Comparison of ENCODE assay signal across 20 cellular contexts in the genomic region with DNA sequence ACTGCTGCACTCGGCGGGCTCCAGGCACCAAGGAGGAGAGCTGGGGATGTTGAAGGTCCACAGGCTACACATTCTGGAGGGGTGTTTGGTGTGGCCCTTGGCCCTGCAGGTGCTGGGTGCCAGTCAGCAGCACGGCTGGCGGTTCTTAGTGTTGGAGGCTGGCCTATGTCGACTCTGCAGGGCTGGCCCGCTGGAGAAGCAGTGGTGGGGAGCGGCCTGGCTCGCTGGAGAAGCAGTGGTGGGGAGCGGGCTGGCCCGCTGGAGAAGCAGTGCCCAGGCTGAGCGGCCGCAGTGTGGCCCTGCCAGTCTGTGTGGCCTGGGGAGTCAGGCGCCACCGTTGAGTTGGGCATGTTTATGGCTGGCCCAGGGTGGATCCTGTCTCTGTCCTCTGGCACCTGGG. TPM values are rescaled to one million over a fixed set of nuclear protein-coding genes. Genes with fewer than 3 reads are reported as not detected.
DNase-seq lines count a peak whose midpoint lies in the region; FAIRE-seq and TF ChIP-seq lines count a peak whose summit lies in the region.
"Had no signal": no experiment of that assay in that cellular context is flagged by ENCODE, and none has a peak within 500 bp of the region (broad histone marks: within the 10 kb centered on the region; RNA-seq: fewer than 3 reads in every experiment).

No MANE protein-coding gene starts in this region.

- H3K4me1 ChIP-seq in cardiac muscle cell (ENCODE audit: low read depth): peaks cover 22% of the 10 kb centered on the region
- H3K4me1 ChIP-seq in SJCRH30: peaks cover 21% of the 10 kb centered on the region

- intact Hi-C loops in cardiac septum (cut with DNase I): loop anchor here (5.0 kb wide), 2 partner anchors 75 to 80 kb away; partner anchors contain the start of gene TMEM121

- no peak for FAIRE-seq in D721Med (lab: Jason Lieb, UNC)

- H3K36me3 Mint-ChIP-seq in nephron progenitor cell (ENCODE audit: low read depth): peaks cover 15% of the 10 kb centered on the region
- peaks cover 7% of the 10 kb centered on the region for H3K36me3 Mint-ChIP-seq in activated naive CD4-positive, alpha-beta T cell treated with anti-CD3 and anti-CD28 coated beads, Interleukin-2, amount 10 ng/mL, durations not matched to agents 7 days and 5 days

- peaks cover 10% of the 10 kb centered on the region for H3K4me1 Mint-ChIP-seq in nephron progenitor cell
- no peaks in the 10 kb centered on the region for H3K4me1 Mint-ChIP-seq in activated naive CD4-positive, alpha-beta T cell treated with anti-CD3 and anti-CD28 coated beads, Interleukin-2, amount 10 ng/mL, durations not matched to agents 7 days and 5 days

- H3K36me3 ChIP-seq in cardiac muscle cell (no peaks in the 10 kb centered on the region), SJCRH30 (peaks cover 34% of the 10 kb centered on the region)

- H3K27me3 ChIP-seq in cardiac muscle cell (no peaks in the 10 kb centered on the region), SJCRH30 (no peaks in the 10 kb centered on the region)

- H3K4me3 Mint-ChIP-seq in nephron progenitor cell: no peak overlapping the region
- H3K4me3 Mint-ChIP-seq in activated naive CD4-positive, alpha-beta T cell treated with anti-CD3 and anti-CD28 coated beads, Interleukin-2, amount 10 ng/mL, durations not matched to agents 7 days and 5 days: no peak overlapping the region

- H3K9me3 Mint-ChIP-seq in nephron progenitor cell: no peaks in the 10 kb centered on the region
- H3K9me3 Mint-ChIP-seq in activated naive CD4-positive, alpha-beta T cell treated with anti-CD3 and anti-CD28 coated beads, Interleukin-2, amount 10 ng/mL, durations not matched to agents 7 days and 5 days: no peaks in the 10 kb centered on the region

- CTCF ChIA-PET in activated naive CD4-positive, alpha-beta T cell treated with anti-CD3 and anti-CD28 coated beads, Interleukin-2, amount 10 ng/mL, durations not matched to agents 7 days and 5 days (lab: Charles Lee): interaction anchor here (1.5 to 1.9 kb wide), 2 partner anchors 35 to 76 kb away, joined by 3 to 6 read pairs; no protein-coding TSS in a partner anchor

- no peaks in the 10 kb centered on the region for H3K27me3 Mint-ChIP-seq in nephron progenitor cell (ENCODE audit: low read depth, poor library complexity)
- no peaks in the 10 kb centered on the region for H3K27me3 Mint-ChIP-seq in activated naive CD4-positive, alpha-beta T cell treated with anti-CD3 and anti-CD28 coated beads, Interleukin-2, amount 10 ng/mL, durations not matched to agents 7 days and 5 days

- H3K9me3 ChIP-seq in cardiac muscle cell (ENCODE audit: low read depth) (no peaks in the 10 kb centered on the region), SJCRH30 (replicated peaks) (no peaks in the 10 kb centered on the region)

- DNase-seq in cardiac muscle cell (ENCODE audit: low read depth in 1 of 2, low spot score in 1 of 2): no peak
- no peak for DNase-seq in cardiac septum (ENCODE audit: low spot score)
- no peak for DNase-seq in SJCRH30
- DNase-seq in nephron progenitor cell: no peak
- DNase-seq in D721Med (ENCODE audit: insufficient read length, low spot score): no peak
- DNase-seq in activated naive CD4-positive, alpha-beta T cell treated with anti-CD3 and anti-CD28 coated beads, Interleukin-2, amount 10 ng/mL, durations not matched to agents 7 days and 5 days: no peak
- DNase-seq in retina: no peak
- DNase-seq: 8988T, EL, GF-D8, H7, NCI-H1105, NCI-H2029, NCI-H2227 treated with DMSO at 0.1 percent for 48 hours, NCI-H510A, PC-9, RPMI8226, SIG-M5 had no signal

- no peak for TF ChIP-seq CTCF in cardiac muscle cell (IDR thresholded peaks at IDR 0.05; ENCODE audit: low read depth, low read length)
- TF ChIP-seq CTCF in nephron progenitor cell (IDR thresholded peaks at IDR 0.05): no peak
- TF ChIP-seq CTCF in D721Med (IDR thresholded peaks at IDR 0.05; ENCODE audit: insufficient read depth, missing control alignments): no peak

- H3K27ac ChIP-seq in cardiac muscle cell: peak overlapping the region; percentile 87
- H3K27ac ChIP-seq in SJCRH30: peak overlapping the region; percentile 1; the same call in 1 of the 2 replicates
- H3K27ac ChIP-seq: KMS-11, PC-9 had no signal

- peak overlapping the region; percentile 89 for H3K27ac Mint-ChIP-seq in nephron progenitor cell
- H3K27ac Mint-ChIP-seq in activated naive CD4-positive, alpha-beta T cell treated with anti-CD3 and anti-CD28 coated beads, Interleukin-2, amount 10 ng/mL, durations not matched to agents 7 days and 5 days: no peak overlapping the region

- H3K4me3 ChIP-seq in cardiac muscle cell (no peak overlapping the region), SJCRH30 (no peak overlapping the region)
- H3K4me3 ChIP-seq: PC-9 had no signal

RNA-seq across cellular contexts. Expression of gene MTA1, which starts 27.3 kb away (rescaled TPM):
- total RNA-seq in cardiac muscle cell (136 and 208 TPM in 2 replicates), cardiac septum (140 TPM)
- 110 and 149 TPM in 2 replicates for polyA plus RNA-seq in cardiac muscle cell
- total RNA-seq in SJCRH30 (2014; rRNA removed; shearing (Covaris generic)): 91.7 and 117 TPM in 2 replicates

RNA-seq across cellular contexts. Expression of gene CRIP2, which starts 27.6 kb away (rescaled TPM):
- 804 and 1,173 TPM in 2 replicates for total RNA-seq in cardiac muscle cell
- 1,364 and 1,845 TPM in 2 replicates for polyA plus RNA-seq in cardiac muscle cell
- 918 TPM for total RNA-seq in cardiac septum
- 68.2 and 71.7 TPM in 2 replicates for total RNA-seq in SJCRH30 (2014; rRNA removed; shearing (Covaris generic))

RNA-seq across cellular contexts. Expression of gene CRIP1, which starts 39.7 kb away (rescaled TPM):
- total RNA-seq in cardiac muscle cell (46.9 and 51.1 TPM in 2 replicates), cardiac septum (68.2 TPM)
- polyA plus RNA-seq in cardiac muscle cell: 196 and 203 TPM in 2 replicates
- 0.14 TPM in 1 of 2 replicates, not detected in the other for total RNA-seq in SJCRH30 (2014; rRNA removed; shearing (Covaris generic))

RNA-seq across cellular contexts. Expression of gene TEDC1, which starts 44.1 kb away (rescaled TPM):
- total RNA-seq in cardiac muscle cell (32.0 and 33.0 TPM in 2 replicates), cardiac septum (3.8 TPM)
- polyA plus RNA-seq in cardiac muscle cell: 27.4 and 27.6 TPM in 2 replicates
- 30.9 and 37.4 TPM in 2 replicates for total RNA-seq in SJCRH30 (2014; rRNA removed; shearing (Covaris generic))

RNA-seq across cellular contexts. Expression of gene TEX22, which starts 48.6 kb away (rescaled TPM):
- total RNA-seq in cardiac muscle cell: 2.5 and 3.7 TPM in 2 replicates
- polyA plus RNA-seq in cardiac muscle cell: 3.0 and 4.1 TPM in 2 replicates
- total RNA-seq in cardiac septum: 0.46 TPM
- total RNA-seq in SJCRH30 (2014; rRNA removed; shearing (Covaris generic)): 0.06 and 0.20 TPM in 2 replicates
- total RNA-seq: HT1080 had no signal

Comparison
In these comparisons a context has a peak if more than half of its experiments do, and no peak if none do; other contexts are left out.
1. RNA of gene CRIP2, which starts 27.6 kb away (total RNA-seq): 918 TPM in cardiac septum (single experiment) and 804 to 1,173 TPM in cardiac muscle cell; 68.2 to 71.7 TPM in SJCRH30; every median in the first group is over 10 times any median in the second.
2. RNA of gene CRIP1, which starts 39.7 kb away (total RNA-seq): 68.2 TPM in cardiac septum (single experiment) and 46.9 to 51.1 TPM in cardiac muscle cell; 0.14 TPM in SJCRH30; every median in the first group is over 10 times any median in the second.